1 cellular context compared by ENCODE assay signal in the genomic region with DNA sequence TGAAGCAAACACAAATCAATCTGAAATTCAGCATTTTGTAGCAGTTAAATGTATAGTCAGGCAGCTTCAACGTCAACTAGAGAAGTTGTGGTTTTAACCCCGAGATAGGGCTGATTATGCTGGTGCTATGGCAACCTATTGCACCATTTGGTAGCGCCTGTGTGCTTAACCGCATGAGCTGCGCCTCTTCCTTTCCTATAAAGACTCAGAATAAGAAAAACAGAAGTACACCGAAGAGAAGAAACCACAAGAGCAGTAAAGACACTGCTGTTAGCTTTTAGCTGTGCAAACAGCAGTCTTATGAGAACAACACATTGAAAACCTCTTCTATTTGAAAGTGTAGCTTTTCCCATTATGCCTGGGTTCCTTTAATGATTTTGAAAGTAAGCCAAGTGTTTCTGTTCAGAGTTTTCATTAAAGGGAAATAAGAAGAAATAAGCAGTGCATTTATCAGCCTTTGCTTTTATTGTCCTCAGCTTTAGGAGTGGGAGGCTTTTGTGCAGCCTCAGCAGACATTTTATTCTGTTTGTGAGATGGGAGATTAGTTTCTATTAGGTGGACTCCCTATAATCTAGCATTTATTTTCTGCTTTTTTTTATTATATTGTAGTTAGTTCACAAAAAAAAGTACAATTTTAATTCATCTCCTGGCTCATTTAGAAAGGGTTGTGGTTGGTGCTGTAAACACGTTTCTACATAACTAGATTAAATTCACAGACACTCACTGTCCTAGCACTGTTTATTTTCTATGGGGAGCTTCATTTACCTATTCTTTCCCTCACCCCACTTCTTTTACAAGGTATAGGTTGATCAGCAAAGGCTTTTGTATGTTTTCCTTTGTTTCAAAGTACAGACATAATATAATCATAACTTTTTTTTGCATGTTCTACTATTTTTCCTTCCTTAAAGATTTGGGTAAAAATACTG.
A peak's percentile ranks its signal among the peaks of the same experiment; 100 is the strongest.
TF ChIP-seq lines count a peak whose summit lies in the region.

No MANE protein-coding gene starts in this region.

TF ChIP-seq in K562, 482 proteins besides CTCF, POLR2A, EP300 and RAD21 (continued from another document and continues in another):
- TF ChIP-seq CHD7 (IDR thresholded peaks at IDR 0.05; ENCODE audit: low read depth, low read length) (no peak), TEAD1 (CRISPR knock-in tag; IDR thresholded peaks at IDR 0.05) (no peak), ZNF134 (CRISPR knock-in tag; conservative IDR thresholded peaks at IDR 0.05) (no peak), MNT (conservative IDR thresholded peaks at IDR 0.05) (no peak; a peak in 1 of 4 replicates), MAZ (CRISPR knock-in tag; conservative IDR thresholded peaks at IDR 0.05 in 1 of 2, IDR thresholded peaks at IDR 0.05 in 1 of 2) (peak; percentile 30 to 31; a peak in 2 of 4 replicates), ILF3 (IDR thresholded peaks at IDR 0.05; ENCODE audit: borderline replicate concordance) (no peak), KDM5B (IDR thresholded peaks at IDR 0.05; ENCODE audit: insufficient replicate concordance, low read depth, low read length) (no peak), TOE1 (IDR thresholded peaks at IDR 0.05; ENCODE audit: borderline replicate concordance) (no peak), TOE1 (CRISPR knock-in tag; IDR thresholded peaks at IDR 0.05; ENCODE audit: borderline replicate concordance, low read depth) (no peak), ZC3H4 (CRISPR knock-in tag; IDR thresholded peaks at IDR 0.05; ENCODE audit: borderline replicate concordance) (no peak), DIDO1 (tag; IDR thresholded peaks at IDR 0.05; ENCODE audit: low read depth) (no peak), SMAD2 (IDR thresholded peaks at IDR 0.05; ENCODE audit: low read depth, low read length) (no peak), ARNT (IDR thresholded peaks at IDR 0.05) (no peak), CCNT2 (IDR thresholded peaks at IDR 0.05; ENCODE audit: borderline replicate concordance, extremely low read depth, insufficient read length, low read depth, low read length) (no peak), ZNF239 (CRISPR knock-in tag; IDR thresholded peaks at IDR 0.05) (no peak), TRIM25 (IDR thresholded peaks at IDR 0.05; ENCODE audit: borderline replicate concordance) (no peak), CREM (IDR thresholded peaks at IDR 0.05; ENCODE audit: low read depth) (peak; percentile 92), IRF1 (CRISPR knock-in tag; IDR thresholded peaks at IDR 0.05; ENCODE audit: borderline replicate concordance) (no peak), ZNF316 (IDR thresholded peaks at IDR 0.05) (peak; percentile 68), ZNF583 (CRISPR knock-in tag; IDR thresholded peaks at IDR 0.05) (no peak), ZNF589 (CRISPR knock-in tag; IDR thresholded peaks at IDR 0.05; ENCODE audit: low read depth) (peak; percentile 63; the same call in 1 of the 2 replicates), CBX2 (IDR thresholded peaks at IDR 0.05; ENCODE audit: insufficient read depth, low read length, poor library complexity, severe bottlenecking) (no peak), CHD4 (IDR thresholded peaks at IDR 0.05; ENCODE audit: insufficient read depth, insufficient replicate concordance, low read depth, low read length, poor library complexity, severe bottlenecking) (no peak), TFAM (CRISPR knock-in tag; conservative IDR thresholded peaks at IDR 0.05) (no peak), MEF2D (tag; conservative IDR thresholded peaks at IDR 0.05; ENCODE audit: low read depth) (no peak), ETV1 (tag; conservative IDR thresholded peaks at IDR 0.05; ENCODE audit: low read depth) (no peak), ZNF785 (CRISPR knock-in tag; IDR thresholded peaks at IDR 0.05) (no peak), RNF2 (IDR thresholded peaks at IDR 0.05) (peak; percentile 82), BCLAF1 (IDR thresholded peaks at IDR 0.05; ENCODE audit: borderline replicate concordance in 1 of 2, control insufficient read depth in 1 of 2, low read depth in 2 of 2, low read length in 1 of 2) (no peak), NFYB (IDR thresholded peaks at IDR 0.05; ENCODE audit: extremely low read depth, insufficient read length) (no peak), PCBP2 (IDR thresholded peaks at IDR 0.05; ENCODE audit: low read depth, low read length, poor library complexity, severe bottlenecking) (no peak), ATF1 (CRISPR knock-in tag; IDR thresholded peaks at IDR 0.05) (no peak), ATF1 (tag; IDR thresholded peaks at IDR 0.05) (peak; percentile 84), GABPB1 (CRISPR knock-in tag; IDR thresholded peaks at IDR 0.05) (no peak), RBM14 (IDR thresholded peaks at IDR 0.05; ENCODE audit: borderline replicate concordance, insufficient read depth, low read depth, low read length) (no peak)
- TF ChIP-seq, protein P1, sequence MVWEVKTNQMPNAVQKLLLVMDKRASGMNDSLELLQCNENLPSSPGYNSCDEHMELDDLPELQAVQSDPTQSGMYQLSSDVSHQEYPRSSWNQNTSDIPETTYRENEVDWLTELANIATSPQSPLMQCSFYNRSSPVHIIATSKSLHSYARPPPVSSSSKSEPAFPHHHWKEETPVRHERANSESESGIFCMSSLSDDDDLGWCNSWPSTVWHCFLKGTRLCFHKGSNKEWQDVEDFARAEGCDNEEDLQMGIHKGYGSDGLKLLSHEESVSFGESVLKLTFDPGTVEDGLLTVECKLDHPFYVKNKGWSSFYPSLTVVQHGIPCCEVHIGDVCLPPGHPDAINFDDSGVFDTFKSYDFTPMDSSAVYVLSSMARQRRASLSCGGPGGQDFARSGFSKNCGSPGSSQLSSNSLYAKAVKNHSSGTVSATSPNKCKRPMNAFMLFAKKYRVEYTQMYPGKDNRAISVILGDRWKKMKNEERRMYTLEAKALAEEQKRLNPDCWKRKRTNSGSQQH (CRISPR knock-in tag; IDR thresholded peaks at IDR 0.05) = 0 out of 2 replicates have a peak, but pooled peaks have one; percentile 33
